In the genomic region with DNA sequence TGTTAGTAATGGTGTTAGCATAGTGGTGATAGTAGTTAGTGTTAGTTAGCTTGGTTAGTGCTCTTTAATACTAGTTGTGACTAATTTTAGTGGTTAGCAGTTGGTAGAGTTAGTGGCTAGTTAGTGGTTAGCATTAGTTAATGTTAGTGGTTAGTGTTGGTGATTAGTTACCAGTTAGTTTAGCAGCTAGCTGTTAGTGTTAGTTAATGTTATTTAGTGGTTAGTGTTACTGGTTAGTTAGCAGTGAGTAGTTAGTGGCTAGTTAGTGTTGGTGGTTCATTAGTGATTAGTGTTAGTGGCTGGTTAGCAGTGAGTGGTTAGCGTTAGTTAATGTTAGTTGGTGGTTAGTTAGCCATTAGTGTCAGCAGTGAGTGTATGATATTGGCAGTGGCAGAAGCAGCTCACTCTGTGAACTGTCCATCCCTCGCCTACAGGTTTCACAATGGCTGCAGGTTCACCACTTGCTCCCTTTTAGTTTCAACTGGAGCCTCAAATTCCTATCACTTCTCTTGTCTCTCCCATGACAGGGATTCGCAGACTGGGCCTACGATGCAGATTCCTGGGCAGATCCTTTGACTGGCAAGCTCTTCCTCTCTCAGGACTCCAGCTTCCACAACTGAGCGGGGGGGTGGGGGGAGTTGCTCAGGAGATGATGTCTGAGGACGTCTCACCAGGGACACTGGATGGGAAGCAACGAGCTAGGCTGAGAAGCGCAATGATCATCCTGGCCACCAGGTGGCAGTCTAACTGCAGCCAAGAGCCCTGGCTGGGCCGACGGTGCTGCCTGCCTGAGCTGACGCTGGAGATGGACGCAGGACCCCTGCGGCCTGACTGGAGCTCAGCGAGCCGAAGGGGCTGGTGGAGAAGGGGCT, we compare ENCODE assay signal across 8 cellular contexts. TPM values are rescaled to one million over a fixed set of nuclear protein-coding genes. Genes with fewer than 3 reads are reported as not detected.
A peak's percentile ranks its signal among the peaks of the same experiment; 100 is the strongest.
DNase-seq lines count a peak whose midpoint lies in the region; ATAC-seq and TF ChIP-seq lines count a peak whose summit lies in the region.

No MANE protein-coding gene starts in this region.

- BruUV-seq in Panc1 (replicated peaks; lab: Mats Ljungman, UMichigan) = no TSS peak

- peaks cover 25% of the 10 kb centered on the region for H3K27me3 Mint-ChIP-seq in activated T-cell treated with anti-CD3 and anti-CD28 coated beads, Interleukin-2, amount 50 U/mL, for 72 hours (ENCODE audit: low read depth)

- in situ Hi-C loops in Panc1 (cut with HindIII; ENCODE audit: low pct_unique_long_range_greater_than_20kb, low sequenced_read_pairs) = no loop called here

- H3K4me3 ChIP-seq in Panc1 (ENCODE audit: low read depth in 2 of 2, low read length in 2 of 2) (no peak overlapping the region), fibroblast of the aortic adventitia (ENCODE audit: low read depth, low read length) (no peak overlapping the region), neutrophil (ENCODE audit: low read depth in 1 of 2, low read length in 1 of 2) (no peak overlapping the region)

- POLR2A ChIA-PET in Panc1 (lab: Charles Lee) = interaction anchor here (0.6 kb wide), 1 partner anchor 167 kb away, joined by 5 read pairs; no protein-coding TSS in a partner anchor

- peaks cover 6% of the 10 kb centered on the region for H3K4me1 Mint-ChIP-seq in activated T-cell treated with anti-CD3 and anti-CD28 coated beads, Interleukin-2, amount 50 U/mL, for 72 hours (ENCODE audit: low read depth)

- no peaks in the 10 kb centered on the region for H3K9me3 ChIP-seq in Panc1 (ENCODE audit: control insufficient read depth, insufficient read depth, low read depth, low read length)
- no peaks in the 10 kb centered on the region for H3K9me3 ChIP-seq in neutrophil

- no peaks in the 10 kb centered on the region for H3K9me3 Mint-ChIP-seq in activated T-cell treated with anti-CD3 and anti-CD28 coated beads, Interleukin-2, amount 50 U/mL, for 72 hours

- no peaks in the 10 kb centered on the region for H3K36me3 Mint-ChIP-seq in activated T-cell treated with anti-CD3 and anti-CD28 coated beads, Interleukin-2, amount 50 U/mL, for 72 hours (ENCODE audit: insufficient read depth in 2 of 2)

- peak; percentile 95 for DNase-seq in ELF-1 (ENCODE audit: low read depth, low spot score)
- DNase-seq in HuH-7.5 (ENCODE audit: low spot score) = peak; percentile 86
- peak; percentile 67 for DNase-seq in Panc1 (ENCODE audit: low read depth, low spot score)
- peak; percentile 79 to 84 for DNase-seq in activated T-cell treated with anti-CD3 and anti-CD28 coated beads, Interleukin-2, amount 50 U/mL, for 72 hours
- DNase-seq in fibroblast of the aortic adventitia (ENCODE audit: low read depth) = peak; percentile 81
- peak; percentile 95 for DNase-seq in superior temporal gyrus (ENCODE audit: extremely low spot score)

- 0 out of 2 replicates have a peak, but pooled peaks cover 3% of the 10 kb centered on the region for H3K4me1 ChIP-seq in Panc1 (ENCODE audit: control insufficient read depth, insufficient read depth, low read length)
- no peaks in the 10 kb centered on the region for H3K4me1 ChIP-seq in neutrophil (ENCODE audit: control insufficient read depth in 1 of 2, insufficient read depth in 1 of 2, low read depth in 1 of 2, low read length in 1 of 2)

- CTCF ChIA-PET in Panc1 (lab: Charles Lee) = interaction anchor here (0.6 to 4.7 kb wide), 9 partner anchors 12 to 209 kb away, joined by 3 to 187 read pairs (median 3); no protein-coding TSS in a partner anchor

- no peaks in the 10 kb centered on the region for H3K36me3 ChIP-seq in Panc1 (ENCODE audit: control insufficient read depth, insufficient read depth, low read length)
- H3K36me3 ChIP-seq in neutrophil = no peaks in the 10 kb centered on the region

- ATAC-seq in GM21619 (IDR thresholded peaks at IDR 0.05; ENCODE audit: unreplicated experiment) (peak; percentile 97), Panc1 (peak; percentile 95)
- ATAC-seq in activated T-cell treated with anti-CD3 and anti-CD28 coated beads, Interleukin-2, amount 50 U/mL, for 72 hours (replicated peaks in 1 of 2) = peak; percentile 78 to 83

- no peak overlapping the region for H3K27ac Mint-ChIP-seq in activated T-cell treated with anti-CD3 and anti-CD28 coated beads, Interleukin-2, amount 50 U/mL, for 72 hours

- TF ChIP-seq CTCF in Panc1 (IDR thresholded peaks at IDR 0.05) (peak; percentile 96), fibroblast of the aortic adventitia (IDR thresholded peaks at IDR 0.05; ENCODE audit: insufficient read depth, low read length) (peak; percentile 95), neutrophil (IDR thresholded peaks at IDR 0.05) (peak; percentile 77)

- H3K4me3 Mint-ChIP-seq in activated T-cell treated with anti-CD3 and anti-CD28 coated beads, Interleukin-2, amount 50 U/mL, for 72 hours = peak overlapping the region in 1 of 2 donors; percentile 28

- intact Hi-C loops in Panc1 (cut with micrococcal nuclease; ENCODE audit: unreplicated experiment) = loop anchor here (1.0 kb wide), 1 partner anchor 139 kb away; no protein-coding TSS in a partner anchor

- no peak overlapping the region for H3K27ac ChIP-seq in Panc1 (ENCODE audit: low read length)
- no peak overlapping the region for H3K27ac ChIP-seq in neutrophil

- H3K27me3 ChIP-seq in Panc1 (ENCODE audit: control insufficient read depth, insufficient read depth, low read length) (peaks cover 18% of the 10 kb centered on the region), neutrophil (peaks cover 45% of the 10 kb centered on the region)

RNA-seq across cellular contexts. Expression of a gene that starts 19.5 kb away (rescaled TPM):
- total RNA-seq in Panc1 (2021; ENCODE audit: unreplicated experiment) (not detected), fibroblast of the aortic adventitia (ENCODE audit: low replicate concordance) (not detected in 2 replicates)
- not detected for polyA plus RNA-seq in Panc1 (2012; ENCODE audit: insufficient read length)
- total RNA-seq in activated T-cell treated with anti-CD3 and anti-CD28 coated beads, Interleukin-2, amount 50 U/mL, for 72 hours = not detected
